Comparison of ENCODE assay signal across 2 cellular contexts in the genomic region with DNA sequence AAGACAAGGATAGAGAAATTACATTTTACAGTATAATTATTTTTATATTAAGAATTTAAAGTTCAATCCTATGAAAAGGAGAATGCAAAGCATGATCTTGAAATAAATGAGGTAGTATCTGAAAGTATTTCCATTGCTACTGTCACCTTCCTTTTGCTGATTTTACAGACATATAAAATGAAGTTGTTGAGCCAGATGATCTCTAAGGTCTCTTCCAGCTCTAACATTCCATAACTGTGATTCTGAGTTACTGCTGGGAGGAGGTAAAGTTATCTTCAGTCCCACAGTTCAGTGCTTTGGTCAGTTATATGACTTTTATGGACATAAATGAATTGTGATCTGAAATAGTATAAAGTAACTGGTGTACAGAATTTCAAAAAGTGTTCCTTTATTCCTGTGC.
TF ChIP-seq lines count a peak whose summit lies in the region.

No MANE protein-coding gene starts in this region.

TF ChIP-seq in A549, 52 proteins besides CTCF, POLR2A, EP300 and RAD21 (continued from another document):
- TF ChIP-seq, protein P1, sequence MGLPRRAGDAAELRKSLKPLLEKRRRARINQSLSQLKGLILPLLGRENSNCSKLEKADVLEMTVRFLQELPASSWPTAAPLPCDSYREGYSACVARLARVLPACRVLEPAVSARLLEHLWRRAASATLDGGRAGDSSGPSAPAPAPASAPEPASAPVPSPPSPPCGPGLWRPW (IDR thresholded peaks at IDR 0.05) = no peak
- TF ChIP-seq EHF (CRISPR knock-in tag; IDR thresholded peaks at IDR 0.05) (no peak), MAZ (IDR thresholded peaks at IDR 0.05; ENCODE audit: borderline replicate concordance, low read depth, low read length) (no peak), CHD2 (IDR thresholded peaks at IDR 0.05; ENCODE audit: low read length, partially characterized antibody) (no peak), FOXS1 (CRISPR knock-in tag; IDR thresholded peaks at IDR 0.05) (no peak), CHD4 (IDR thresholded peaks at IDR 0.05; ENCODE audit: borderline replicate concordance) (no peak), CBX2 (IDR thresholded peaks at IDR 0.05; ENCODE audit: borderline replicate concordance, low read depth) (no peak), SREBF2 (IDR thresholded peaks at IDR 0.05) (no peak), TFCP2L1 (CRISPR knock-in tag; IDR thresholded peaks at IDR 0.05) (no peak), NPAS2 (CRISPR knock-in tag; IDR thresholded peaks at IDR 0.05; ENCODE audit: borderline replicate concordance) (no peak), CEBPB (IDR thresholded peaks at IDR 0.05) (no peak), KDM1A (IDR thresholded peaks at IDR 0.05; ENCODE audit: low read depth) (no peak), MYC (IDR thresholded peaks at IDR 0.05; ENCODE audit: borderline replicate concordance, low read length) (no peak), NR3C1 (IDR thresholded peaks at IDR 0.05) (no peak), BHLHE40 (IDR thresholded peaks at IDR 0.05; ENCODE audit: low read depth, low read length) (no peak)
- TF ChIP-seq, protein P2, sequence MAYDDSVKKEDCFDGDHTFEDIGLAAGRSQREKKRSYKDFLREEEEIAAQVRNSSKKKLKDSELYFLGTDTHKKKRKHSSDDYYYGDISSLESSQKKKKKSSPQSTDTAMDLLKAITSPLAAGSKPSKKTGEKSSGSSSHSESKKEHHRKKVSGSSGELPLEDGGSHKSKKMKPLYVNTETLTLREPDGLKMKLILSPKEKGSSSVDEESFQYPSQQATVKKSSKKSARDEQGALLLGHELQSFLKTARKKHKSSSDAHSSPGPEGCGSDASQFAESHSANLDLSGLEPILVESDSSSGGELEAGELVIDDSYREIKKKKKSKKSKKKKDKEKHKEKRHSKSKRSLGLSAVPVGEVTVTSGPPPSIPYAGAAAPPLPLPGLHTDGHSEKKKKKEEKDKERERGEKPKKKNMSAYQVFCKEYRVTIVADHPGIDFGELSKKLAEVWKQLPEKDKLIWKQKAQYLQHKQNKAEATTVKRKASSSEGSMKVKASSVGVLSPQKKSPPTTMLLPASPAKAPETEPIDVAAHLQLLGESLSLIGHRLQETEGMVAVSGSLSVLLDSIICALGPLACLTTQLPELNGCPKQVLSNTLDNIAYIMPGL (CRISPR knock-in tag; IDR thresholded peaks at IDR 0.05; ENCODE audit: borderline replicate concordance) = no peak
- TF ChIP-seq, protein P3, sequence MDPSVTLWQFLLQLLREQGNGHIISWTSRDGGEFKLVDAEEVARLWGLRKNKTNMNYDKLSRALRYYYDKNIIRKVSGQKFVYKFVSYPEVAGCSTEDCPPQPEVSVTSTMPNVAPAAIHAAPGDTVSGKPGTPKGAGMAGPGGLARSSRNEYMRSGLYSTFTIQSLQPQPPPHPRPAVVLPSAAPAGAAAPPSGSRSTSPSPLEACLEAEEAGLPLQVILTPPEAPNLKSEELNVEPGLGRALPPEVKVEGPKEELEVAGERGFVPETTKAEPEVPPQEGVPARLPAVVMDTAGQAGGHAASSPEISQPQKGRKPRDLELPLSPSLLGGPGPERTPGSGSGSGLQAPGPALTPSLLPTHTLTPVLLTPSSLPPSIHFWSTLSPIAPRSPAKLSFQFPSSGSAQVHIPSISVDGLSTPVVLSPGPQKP (IDR thresholded peaks at IDR 0.05; ENCODE audit: low read depth, low read length) = no peak

TF ChIP-seq in SK-N-SH treated with all-trans-retinoic acid at 6 μM for 48 hours, 23 proteins besides CTCF, POLR2A, EP300 and RAD21 (continued from another document):
- TF ChIP-seq, protein P4, sequence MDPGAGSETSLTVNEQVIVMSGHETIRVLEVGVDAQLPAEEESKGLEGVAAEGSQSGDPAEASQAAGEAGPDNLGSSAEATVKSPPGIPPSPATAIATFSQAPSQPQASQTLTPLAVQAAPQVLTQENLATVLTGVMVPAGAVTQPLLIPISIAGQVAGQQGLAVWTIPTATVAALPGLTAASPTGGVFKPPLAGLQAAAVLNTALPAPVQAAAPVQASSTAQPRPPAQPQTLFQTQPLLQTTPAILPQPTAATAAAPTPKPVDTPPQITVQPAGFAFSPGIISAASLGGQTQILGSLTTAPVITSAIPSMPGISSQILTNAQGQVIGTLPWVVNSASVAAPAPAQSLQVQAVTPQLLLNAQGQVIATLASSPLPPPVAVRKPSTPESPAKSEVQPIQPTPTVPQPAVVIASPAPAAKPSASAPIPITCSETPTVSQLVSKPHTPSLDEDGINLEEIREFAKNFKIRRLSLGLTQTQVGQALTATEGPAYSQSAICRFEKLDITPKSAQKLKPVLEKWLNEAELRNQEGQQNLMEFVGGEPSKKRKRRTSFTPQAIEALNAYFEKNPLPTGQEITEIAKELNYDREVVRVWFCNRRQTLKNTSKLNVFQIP (CRISPR knock-in tag; IDR thresholded peaks at IDR 0.05; ENCODE audit: borderline replicate concordance, low read depth) = no peak
- TF ChIP-seq CSDC2 (CRISPR knock-in tag; IDR thresholded peaks at IDR 0.05) (no peak), ZNF565 (CRISPR knock-in tag; conservative IDR thresholded peaks at IDR 0.05; ENCODE audit: low read depth) (no peak), TOX (CRISPR knock-in tag; IDR thresholded peaks at IDR 0.05; ENCODE audit: borderline replicate concordance) (no peak), GLIS3 (CRISPR knock-in tag; IDR thresholded peaks at IDR 0.05) (no peak), ISL1 (CRISPR knock-in tag; IDR thresholded peaks at IDR 0.05) (no peak)
- TF ChIP-seq, protein P5, sequence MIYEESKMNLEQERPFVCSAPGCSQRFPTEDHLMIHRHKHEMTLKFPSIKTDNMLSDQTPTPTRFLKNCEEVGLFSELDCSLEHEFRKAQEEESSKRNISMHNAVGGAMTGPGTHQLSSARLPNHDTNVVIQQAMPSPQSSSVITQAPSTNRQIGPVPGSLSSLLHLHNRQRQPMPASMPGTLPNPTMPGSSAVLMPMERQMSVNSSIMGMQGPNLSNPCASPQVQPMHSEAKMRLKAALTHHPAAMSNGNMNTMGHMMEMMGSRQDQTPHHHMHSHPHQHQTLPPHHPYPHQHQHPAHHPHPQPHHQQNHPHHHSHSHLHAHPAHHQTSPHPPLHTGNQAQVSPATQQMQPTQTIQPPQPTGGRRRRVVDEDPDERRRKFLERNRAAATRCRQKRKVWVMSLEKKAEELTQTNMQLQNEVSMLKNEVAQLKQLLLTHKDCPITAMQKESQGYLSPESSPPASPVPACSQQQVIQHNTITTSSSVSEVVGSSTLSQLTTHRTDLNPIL (CRISPR knock-in tag; IDR thresholded peaks at IDR 0.05; ENCODE audit: low read depth) = no peak
- TF ChIP-seq, protein P6, sequence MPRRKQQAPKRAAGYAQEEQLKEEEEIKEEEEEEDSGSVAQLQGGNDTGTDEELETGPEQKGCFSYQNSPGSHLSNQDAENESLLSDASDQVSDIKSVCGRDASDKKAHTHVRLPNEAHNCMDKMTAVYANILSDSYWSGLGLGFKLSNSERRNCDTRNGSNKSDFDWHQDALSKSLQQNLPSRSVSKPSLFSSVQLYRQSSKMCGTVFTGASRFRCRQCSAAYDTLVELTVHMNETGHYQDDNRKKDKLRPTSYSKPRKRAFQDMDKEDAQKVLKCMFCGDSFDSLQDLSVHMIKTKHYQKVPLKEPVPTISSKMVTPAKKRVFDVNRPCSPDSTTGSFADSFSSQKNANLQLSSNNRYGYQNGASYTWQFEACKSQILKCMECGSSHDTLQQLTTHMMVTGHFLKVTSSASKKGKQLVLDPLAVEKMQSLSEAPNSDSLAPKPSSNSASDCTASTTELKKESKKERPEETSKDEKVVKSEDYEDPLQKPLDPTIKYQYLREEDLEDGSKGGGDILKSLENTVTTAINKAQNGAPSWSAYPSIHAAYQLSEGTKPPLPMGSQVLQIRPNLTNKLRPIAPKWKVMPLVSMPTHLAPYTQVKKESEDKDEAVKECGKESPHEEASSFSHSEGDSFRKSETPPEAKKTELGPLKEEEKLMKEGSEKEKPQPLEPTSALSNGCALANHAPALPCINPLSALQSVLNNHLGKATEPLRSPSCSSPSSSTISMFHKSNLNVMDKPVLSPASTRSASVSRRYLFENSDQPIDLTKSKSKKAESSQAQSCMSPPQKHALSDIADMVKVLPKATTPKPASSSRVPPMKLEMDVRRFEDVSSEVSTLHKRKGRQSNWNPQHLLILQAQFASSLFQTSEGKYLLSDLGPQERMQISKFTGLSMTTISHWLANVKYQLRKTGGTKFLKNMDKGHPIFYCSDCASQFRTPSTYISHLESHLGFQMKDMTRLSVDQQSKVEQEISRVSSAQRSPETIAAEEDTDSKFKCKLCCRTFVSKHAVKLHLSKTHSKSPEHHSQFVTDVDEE (CRISPR knock-in tag; IDR thresholded peaks at IDR 0.05) = no peak
